33 cellular contexts compared by ENCODE assay signal in the genomic region with DNA sequence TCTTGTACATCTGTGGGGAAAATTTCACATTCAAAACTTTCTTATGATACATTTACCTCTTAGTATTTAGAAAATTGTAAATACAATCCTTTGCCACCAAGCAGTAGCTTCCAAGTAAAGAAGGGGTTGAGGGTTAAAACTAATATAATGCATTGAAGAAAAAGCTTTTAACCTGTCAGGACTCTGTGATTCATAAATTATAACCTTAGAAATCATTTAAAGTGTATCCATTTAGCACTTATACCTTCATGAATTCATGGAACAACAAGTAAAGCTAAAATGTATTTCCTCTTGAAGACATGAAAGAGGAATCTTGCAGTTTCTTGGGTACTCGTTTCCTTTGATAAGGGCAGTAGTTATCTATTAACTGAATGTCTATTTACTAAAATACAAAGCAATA.
"Had no signal": no experiment of that assay in that cellular context is flagged by ENCODE, and none has a peak within 500 bp of the region (broad histone marks: within the 10 kb centered on the region; RNA-seq: fewer than 3 reads in every experiment).

No MANE protein-coding gene starts in this region.

- H3K4me1 Mint-ChIP-seq: activated B cell treated with CpG ODN at 0.5 μM for 24 hours; activated CD4-positive, alpha-beta T cell treated with anti-CD3 and anti-CD28 coated beads, Interleukin-2, amount 10 ng/mL, durations not matched to agents 24 days and 14 days; activated CD8-positive, alpha-beta memory T cell treated with anti-CD3 and anti-CD28 coated beads, Interleukin-2, amount 10 ng/mL, durations not matched to agents 7 days and 5 days; activated naive CD4-positive, alpha-beta T cell treated with anti-CD3 and anti-CD28 coated beads, Interleukin-2, amount 10 ng/mL, durations not matched to agents 7 days and 5 days; activated naive CD4-positive, alpha-beta T cell treated with anti-CD3 and anti-CD28 coated beads, Interleukin-2, amount 50 U/mL, for 24 hours; activated naive CD8-positive, alpha-beta T cell treated with anti-CD3 and anti-CD28 coated beads, Interleukin-2, amount 10 ng/mL, durations not matched to agents 7 days and 5 days; activated naive CD8-positive, alpha-beta T cell treated with anti-CD3 and anti-CD28 coated beads, Interleukin-2, amount 50 U/mL, for 24 hours had no signal

- H3K27ac Mint-ChIP-seq: activated B cell treated with CpG ODN at 0.5 μM for 24 hours; activated CD4-positive, alpha-beta memory T cell treated with anti-CD3 and anti-CD28 coated beads for 36 hours; activated CD4-positive, alpha-beta T cell treated with anti-CD3 and anti-CD28 coated beads, Interleukin-2, amount 10 ng/mL, durations not matched to agents 24 days and 14 days; activated CD8-positive, alpha-beta memory T cell treated with anti-CD3 and anti-CD28 coated beads, Interleukin-2, amount 10 ng/mL, durations not matched to agents 7 days and 5 days; activated CD8-positive, alpha-beta T cell treated with anti-CD3 and anti-CD28 coated beads, Interleukin-2, amount 10 ng/mL, durations not matched to agents 7 days and 5 days; activated naive CD4-positive, alpha-beta T cell treated with anti-CD3 and anti-CD28 coated beads, Interleukin-2, amount 10 ng/mL, durations not matched to agents 7 days and 5 days; activated naive CD4-positive, alpha-beta T cell treated with anti-CD3 and anti-CD28 coated beads, Interleukin-2, amount 50 U/mL, for 24 hours; activated naive CD8-positive, alpha-beta T cell; activated naive CD8-positive, alpha-beta T cell treated with anti-CD3 and anti-CD28 coated beads, Interleukin-2, amount 10 ng/mL, durations not matched to agents 7 days and 5 days; activated naive CD8-positive, alpha-beta T cell treated with anti-CD3 and anti-CD28 coated beads, Interleukin-2, amount 50 U/mL, for 24 hours; activated T-cell treated with anti-CD3 and anti-CD28 coated beads, Interleukin-2, amount 50 U/mL, for 24 hours; activated T-helper 2 cell treated with anti-CD3 and anti-CD28 coated beads, Interferon-gamma antibody, Interleukin-2, Interleukin-4, amounts not matched to agents 10 μg/mL and 5 μg/mL and 100 μg/mL, durations not matched to agents 14 hours and 24 hours and 36 hours; T-helper 1 cell treated with Interleukin-12 subunit alpha and Interleukin-12 subunit beta and Interleukin-4 antibody, amounts not matched to agents 30 μg/mL and 1 μg/mL, for 36 hours; T-helper 2 cell treated with Interferon-gamma antibody and Interleukin-4, amounts not matched to agents 5 μg/mL and 100 μg/mL, for 36 hours had no signal

- H3K4me1 ChIP-seq: ascending aorta, breast epithelium had no signal

- H3K4me3 Mint-ChIP-seq: activated B cell treated with CpG ODN at 0.5 μM for 24 hours; activated CD4-positive, alpha-beta memory T cell treated with anti-CD3 and anti-CD28 coated beads for 36 hours; activated CD4-positive, alpha-beta T cell treated with anti-CD3 and anti-CD28 coated beads, Interleukin-2, amount 10 ng/mL, durations not matched to agents 24 days and 14 days; activated CD8-positive, alpha-beta memory T cell treated with anti-CD3 and anti-CD28 coated beads, Interleukin-2, amount 10 ng/mL, durations not matched to agents 7 days and 5 days; activated CD8-positive, alpha-beta T cell treated with anti-CD3 and anti-CD28 coated beads, Interleukin-2, amount 10 ng/mL, durations not matched to agents 7 days and 5 days; activated naive CD4-positive, alpha-beta T cell treated with anti-CD3 and anti-CD28 coated beads, Interleukin-2, amount 10 ng/mL, durations not matched to agents 7 days and 5 days; activated naive CD4-positive, alpha-beta T cell treated with anti-CD3 and anti-CD28 coated beads, Interleukin-2, amount 50 U/mL, for 24 hours; activated naive CD8-positive, alpha-beta T cell; activated naive CD8-positive, alpha-beta T cell treated with anti-CD3 and anti-CD28 coated beads, Interleukin-2, amount 10 ng/mL, durations not matched to agents 7 days and 5 days; activated naive CD8-positive, alpha-beta T cell treated with anti-CD3 and anti-CD28 coated beads, Interleukin-2, amount 50 U/mL, for 24 hours; activated T-cell treated with anti-CD3 and anti-CD28 coated beads, Interleukin-2, amount 50 U/mL, for 24 hours; brain; T-helper 1 cell treated with Interleukin-12 subunit alpha and Interleukin-12 subunit beta and Interleukin-4 antibody, amounts not matched to agents 30 μg/mL and 1 μg/mL, for 36 hours; T-helper 2 cell treated with Interferon-gamma antibody and Interleukin-4, amounts not matched to agents 5 μg/mL and 100 μg/mL, for 36 hours had no signal

- H3K27ac ChIP-seq: ascending aorta, breast epithelium, VCaP had no signal

- H3K27me3 ChIP-seq: ascending aorta, breast epithelium had no signal

- H3K36me3 Mint-ChIP-seq: activated CD4-positive, alpha-beta memory T cell treated with anti-CD3 and anti-CD28 coated beads for 36 hours; activated CD8-positive, alpha-beta memory T cell treated with anti-CD3 and anti-CD28 coated beads, Interleukin-2, amount 10 ng/mL, durations not matched to agents 7 days and 5 days; activated naive CD4-positive, alpha-beta T cell treated with anti-CD3 and anti-CD28 coated beads, Interleukin-2, amount 10 ng/mL, durations not matched to agents 7 days and 5 days; activated naive CD4-positive, alpha-beta T cell treated with anti-CD3 and anti-CD28 coated beads, Interleukin-2, amount 50 U/mL, for 24 hours; activated naive CD8-positive, alpha-beta T cell; activated naive CD8-positive, alpha-beta T cell treated with anti-CD3 and anti-CD28 coated beads, Interleukin-2, amount 10 ng/mL, durations not matched to agents 7 days and 5 days had no signal

- H3K27me3 Mint-ChIP-seq: activated B cell treated with CpG ODN at 0.5 μM for 24 hours; activated CD4-positive, alpha-beta memory T cell treated with anti-CD3 and anti-CD28 coated beads for 36 hours; activated CD4-positive, alpha-beta T cell treated with anti-CD3 and anti-CD28 coated beads, Interleukin-2, amount 10 ng/mL, durations not matched to agents 24 days and 14 days; activated naive CD4-positive, alpha-beta T cell treated with anti-CD3 and anti-CD28 coated beads, Interleukin-2, amount 10 ng/mL, durations not matched to agents 7 days and 5 days; activated naive CD8-positive, alpha-beta T cell; activated naive CD8-positive, alpha-beta T cell treated with anti-CD3 and anti-CD28 coated beads, Interleukin-2, amount 50 U/mL, for 24 hours; activated T-cell treated with anti-CD3 and anti-CD28 coated beads, Interleukin-2, amount 50 U/mL, for 24 hours; brain had no signal

- H3K9me3 Mint-ChIP-seq: activated B cell treated with CpG ODN at 0.5 μM for 24 hours; activated CD4-positive, alpha-beta memory T cell treated with anti-CD3 and anti-CD28 coated beads for 36 hours; activated CD4-positive, alpha-beta T cell treated with anti-CD3 and anti-CD28 coated beads, Interleukin-2, amount 10 ng/mL, durations not matched to agents 24 days and 14 days; activated naive CD4-positive, alpha-beta T cell treated with anti-CD3 and anti-CD28 coated beads, Interleukin-2, amount 10 ng/mL, durations not matched to agents 7 days and 5 days; activated naive CD4-positive, alpha-beta T cell treated with anti-CD3 and anti-CD28 coated beads, Interleukin-2, amount 50 U/mL, for 24 hours; activated naive CD8-positive, alpha-beta T cell treated with anti-CD3 and anti-CD28 coated beads, Interleukin-2, amount 10 ng/mL, durations not matched to agents 7 days and 5 days; activated naive CD8-positive, alpha-beta T cell treated with anti-CD3 and anti-CD28 coated beads, Interleukin-2, amount 50 U/mL, for 24 hours; activated T-cell treated with anti-CD3 and anti-CD28 coated beads, Interleukin-2, amount 50 U/mL, for 24 hours; activated T-helper 2 cell treated with anti-CD3 and anti-CD28 coated beads, Interferon-gamma antibody, Interleukin-2, Interleukin-4, amounts not matched to agents 10 μg/mL and 5 μg/mL and 100 μg/mL, durations not matched to agents 14 hours and 24 hours and 36 hours; brain; T-helper 1 cell treated with Interleukin-12 subunit alpha and Interleukin-12 subunit beta and Interleukin-4 antibody, amounts not matched to agents 30 μg/mL and 1 μg/mL, for 36 hours; T-helper 2 cell treated with Interferon-gamma antibody and Interleukin-4, amounts not matched to agents 5 μg/mL and 100 μg/mL, for 36 hours had no signal

- H3K9me3 ChIP-seq: ascending aorta, breast epithelium had no signal

- H3K4me3 ChIP-seq: ascending aorta, breast epithelium had no signal

- H3K36me3 ChIP-seq: ascending aorta, breast epithelium had no signal

- DNase-seq: activated B cell treated with CpG ODN at 0.5 μM for 24 hours; activated CD4-positive, alpha-beta memory T cell treated with anti-CD3 and anti-CD28 coated beads for 36 hours; activated CD4-positive, alpha-beta T cell treated with anti-CD3 and anti-CD28 coated beads for 4 hours; activated CD4-positive, alpha-beta T cell treated with anti-CD3 and anti-CD28 coated beads, Interleukin-2, amount 10 ng/mL, durations not matched to agents 24 days and 14 days; activated CD4-positive, alpha-beta T cell treated with anti-CD3 and anti-CD28 coated beads, Interleukin-2, amount 50 U/mL, for 1 hour; activated CD4-positive, alpha-beta T cell treated with anti-CD3 and anti-CD28 coated beads, Interleukin-2, amount 50 U/mL, for 4 hours; activated CD4-positive, CD25-positive, alpha-beta regulatory T cell treated with anti-CD3 and anti-CD28 coated beads, Interleukin-2, amount 50 U/mL, for 72 hours; activated CD8-positive, alpha-beta memory T cell treated with anti-CD3 and anti-CD28 coated beads for 24 hours; activated CD8-positive, alpha-beta memory T cell treated with anti-CD3 and anti-CD28 coated beads, Interleukin-2, amount 10 ng/mL, durations not matched to agents 7 days and 5 days; activated CD8-positive, alpha-beta memory T cell treated with anti-CD3 and anti-CD28 coated beads, Interleukin-2, amount 50 U/mL, for 48 hours; activated CD8-positive, alpha-beta T cell treated with anti-CD3 and anti-CD28 coated beads, Interleukin-2, amount 10 ng/mL, durations not matched to agents 7 days and 5 days; activated effector memory CD4-positive, alpha-beta T cell treated with Interleukin-2 at 50 U/mL for 16 hours; activated gamma-delta T cell; activated naive CD4-positive, alpha-beta T cell treated with anti-CD3 and anti-CD28 coated beads, Interleukin-2, amount 10 ng/mL, durations not matched to agents 7 days and 5 days; activated naive CD4-positive, alpha-beta T cell treated with Interleukin-2 at 50 U/mL for 16 hours; activated naive CD8-positive, alpha-beta T cell treated with anti-CD3 and anti-CD28 coated beads, Interleukin-2, amount 10 ng/mL, durations not matched to agents 7 days and 5 days; activated naive CD8-positive, alpha-beta T cell treated with anti-CD3 and anti-CD28 coated beads, Interleukin-2, amount 50 U/mL, for 24 hours; activated T-cell treated with anti-CD3 and anti-CD28 coated beads, Interleukin-2, amount 50 U/mL, for 24 hours; activated T-cell treated with anti-CD3 and anti-CD28 coated beads, Interleukin-2, amount 50 U/mL, for 48 hours; amygdala; anterior cingulate cortex; central memory CD4-positive, alpha-beta T cell; T-helper 2 cell; T-helper 9 cell had no signal
